ENCODE assay signal across 2 cellular contexts in genomic region chr17:14303343-14304221, GRCh38.
A peak's percentile ranks its signal among the peaks of the same experiment; 100 is the strongest.
TF ChIP-seq lines count a peak whose summit lies in the region.

No MANE protein-coding gene starts in this region.

TF ChIP-seq in WTC11, 78 proteins besides CTCF, POLR2A, EP300 and RAD21 (continued from another document):
- TF ChIP-seq ZNF219 (CRISPR knock-in tag; IDR thresholded peaks at IDR 0.05; ENCODE audit: borderline replicate concordance) (peak; percentile 12; the same call in 1 of the 2 replicates), RELA (CRISPR knock-in tag; IDR thresholded peaks at IDR 0.05; ENCODE audit: borderline replicate concordance) (no peak), MAX (CRISPR knock-in tag; IDR thresholded peaks at IDR 0.05) (peak; percentile 66; the same call in 1 of the 2 replicates), USF2 (CRISPR knock-in tag; IDR thresholded peaks at IDR 0.05) (peak; percentile 61)
TF ChIP-seq in WTC11: peak in this region for 4.

TF ChIP-seq in H1, 55 proteins besides CTCF, POLR2A, EP300 and RAD21 (continued from another document):
- TF ChIP-seq EZH2 (IDR thresholded peaks at IDR 0.05; ENCODE audit: low read depth, low read length, severe bottlenecking) (peak; percentile 58), ATF2 (IDR thresholded peaks at IDR 0.05; ENCODE audit: low read length) (no peak), SIN3A (conservative IDR thresholded peaks at IDR 0.05 in 1 of 2, IDR thresholded peaks at IDR 0.05 in 1 of 2; ENCODE audit: low read depth in 1 of 2, low read length in 2 of 2) (0 out of 4 replicates have a peak, but pooled peaks have one; percentile 22 to 53)
